ENCODE assay signal across 11 cellular contexts in genomic region chr2:64770781-64771334, GRCh38.
DNase-seq lines count a peak whose midpoint lies in the region; ATAC-seq, FAIRE-seq and TF ChIP-seq lines count a peak whose summit lies in the region.
"Had no signal": no experiment of that assay in that cellular context is flagged by ENCODE, and none has a peak within 500 bp of the region (broad histone marks: within the 10 kb centered on the region; RNA-seq: fewer than 3 reads in every experiment).

No MANE protein-coding gene starts in this region.

- H3K4me1 ChIP-seq in fibroblast of lung (ENCODE audit: control insufficient read depth, extremely low read depth, insufficient read depth, low read length) = peaks cover 11% of the 10 kb centered on the region

- ATAC-seq in HG02938 (IDR thresholded peaks at IDR 0.05; ENCODE audit: unreplicated experiment) (no peak), GM19023 (IDR thresholded peaks at IDR 0.05; ENCODE audit: unreplicated experiment) (no peak)
- no peak for ATAC-seq in stimulated activated naive CD8-positive, alpha-beta T cell treated with anti-CD3 and anti-CD28 coated beads, Interleukin-15, Interleukin-2, amounts not matched to agents 100 U/mL and 50 U/mL, for 24 hours
- ATAC-seq: natural killer cell treated with Interleukin-12 subunit alpha and Interleukin-12 subunit beta and Interleukin-15 and Interleukin-18, amount 100 ng/mL, for 72 hours had no signal

- H3K27me3 Mint-ChIP-seq in CD14-positive monocyte (ENCODE audit: low read depth in 3 of 3) (peaks cover 0 to 10% (median 2%) of the 10 kb centered on the region in 3 donors), progenitor cell of endocrine pancreas (peaks cover 4% of the 10 kb centered on the region)

- peak overlapping the region; percentile 34 for H3K4me2 ChIP-seq in fibroblast of lung (ENCODE audit: extremely low read depth, insufficient read depth, low read length)

- peak; percentile 83 for FAIRE-seq in RCC 7860 (lab: Jason Lieb, UNC)

- no peak overlapping the region for H3K27ac ChIP-seq in fibroblast of lung (ENCODE audit: insufficient read depth, low read length)

- H4K20me1 ChIP-seq in fibroblast of lung (ENCODE audit: control insufficient read depth, extremely low read depth, insufficient read depth, low read length) = no peaks in the 10 kb centered on the region

- no peaks in the 10 kb centered on the region for H3K9me3 ChIP-seq in fibroblast of lung (ENCODE audit: control insufficient read depth, insufficient read depth, low read depth, low read length)

- H3K9me3 Mint-ChIP-seq in CD14-positive monocyte = peaks cover 3 to 10% (median 6%) of the 10 kb centered on the region in 7 donors
- no peaks in the 10 kb centered on the region for H3K9me3 Mint-ChIP-seq in progenitor cell of endocrine pancreas (ENCODE audit: low read depth)
- H3K9me3 Mint-ChIP-seq: natural killer cell treated with Interleukin-12 subunit alpha and Interleukin-12 subunit beta and Interleukin-15 and Interleukin-18, amount 100 ng/mL, for 72 hours had no signal

- peaks cover 19% of the 10 kb centered on the region for H3K4me1 Mint-ChIP-seq in CD14-positive monocyte
- peaks cover 21% of the 10 kb centered on the region for H3K4me1 Mint-ChIP-seq in progenitor cell of endocrine pancreas (ENCODE audit: low read depth)

- no peaks in the 10 kb centered on the region for H3K27me3 ChIP-seq in fibroblast of lung (ENCODE audit: control insufficient read depth, insufficient read depth, low read length)

- H2AFZ ChIP-seq in fibroblast of lung (ENCODE audit: low read length) = peak overlapping the region; percentile 5

- H3K36me3 Mint-ChIP-seq in CD14-positive monocyte (no peaks in the 10 kb centered on the region), progenitor cell of endocrine pancreas (ENCODE audit: insufficient read depth) (no peaks in the 10 kb centered on the region)
- H3K36me3 Mint-ChIP-seq: natural killer cell treated with Interleukin-12 subunit alpha and Interleukin-12 subunit beta and Interleukin-15 and Interleukin-18, amount 100 ng/mL, for 72 hours had no signal

- peak overlapping the region in 1 of 4 experiments; percentile 12 for H3K4me3 ChIP-seq in fibroblast of lung (replicated peaks in 1 of 4; ENCODE audit: control extremely low read depth in 1 of 4, insufficient read depth in 1 of 4, low read depth in 3 of 4, low read length in 4 of 4)

- intact Hi-C loops in CD14-positive monocyte (cut with micrococcal nuclease) = loop anchor here in 1 of 2 donors (5.0 kb wide), 1 partner anchor 41 kb away; no protein-coding TSS in a partner anchor

- H3K4me3 Mint-ChIP-seq in CD14-positive monocyte (no peak overlapping the region), progenitor cell of endocrine pancreas (ENCODE audit: low read depth) (no peak overlapping the region)
- H3K4me3 Mint-ChIP-seq: natural killer cell treated with Interleukin-12 subunit alpha and Interleukin-12 subunit beta and Interleukin-15 and Interleukin-18, amount 100 ng/mL, for 72 hours had no signal

- DNase-seq in CD14-positive monocyte (ENCODE audit: low spot score) = no peak
- peak; percentile 94 for DNase-seq in RCC 7860 (ENCODE audit: low spot score)
- DNase-seq in fibroblast of lung (ENCODE audit: low read depth in 2 of 2) = peak; percentile 94
- peak; percentile 43 for DNase-seq in non-pigmented ciliary epithelial cell (ENCODE audit: low read depth)
- DNase-seq in progenitor cell of endocrine pancreas (ENCODE audit: low spot score, unreplicated experiment) = no peak
- no peak for DNase-seq in stimulated activated naive CD8-positive, alpha-beta T cell treated with anti-CD3 and anti-CD28 coated beads, Interleukin-15, Interleukin-2, amounts not matched to agents 100 U/mL and 50 U/mL, for 24 hours
- DNase-seq: GF-D8 had no signal

- H3K9ac ChIP-seq in fibroblast of lung (ENCODE audit: insufficient read depth, low read length) = no peak overlapping the region

- H3K27ac Mint-ChIP-seq in CD14-positive monocyte (peak overlapping the region in 4 of 7 donors; percentile 23 to 70 (median 64)), progenitor cell of endocrine pancreas (no peak overlapping the region)
- H3K27ac Mint-ChIP-seq: activated T-helper 2 cell treated with anti-CD3 and anti-CD28 coated beads, Interferon-gamma antibody, Interleukin-2, Interleukin-4, amounts not matched to agents 10 μg/mL and 5 μg/mL and 100 μg/mL, durations not matched to agents 14 hours and 24 hours and 36 hours; natural killer cell treated with Interleukin-12 subunit alpha and Interleukin-12 subunit beta and Interleukin-15 and Interleukin-18, amount 100 ng/mL, for 72 hours had no signal

- no peaks in the 10 kb centered on the region for H3K79me2 ChIP-seq in fibroblast of lung (ENCODE audit: control insufficient read depth, insufficient read depth, low read length)

- H3K36me3 ChIP-seq in fibroblast of lung (ENCODE audit: control insufficient read depth, insufficient read depth, low read length) = no peaks in the 10 kb centered on the region

- no peak for TF ChIP-seq CTCF in CD14-positive monocyte (IDR thresholded peaks at IDR 0.05)
- TF ChIP-seq CTCF in fibroblast of lung (conservative IDR thresholded peaks at IDR 0.05 in 1 of 2, IDR thresholded peaks at IDR 0.05 in 1 of 2; ENCODE audit: low read depth in 1 of 2, low read length in 2 of 2) = no peak
- TF ChIP-seq CTCF in progenitor cell of endocrine pancreas (IDR thresholded peaks at IDR 0.05; ENCODE audit: unreplicated experiment) = no peak

Comparison
In these comparisons a context has a peak if more than half of its experiments do, and no peak if none do; other contexts are left out.
1. DNase-seq: peak in RCC 7860 (single experiment), fibroblast of lung (2 of 2) and non-pigmented ciliary epithelial cell (single experiment); none in CD14-positive monocyte (single experiment), progenitor cell of endocrine pancreas (single experiment) and stimulated activated naive CD8-positive, alpha-beta T cell treated with anti-CD3 and anti-CD28 coated beads, Interleukin-15, Interleukin-2, amounts not matched to agents 100 U/mL and 50 U/mL, for 24 hours (single experiment).